In genomic region chr13:33606692-33607091, GRCh38 we compare ENCODE assay signal across 13 cellular contexts.
DNase-seq lines count a peak whose midpoint lies in the region; ATAC-seq and TF ChIP-seq lines count a peak whose summit lies in the region.
"Had no signal": no experiment of that assay in that cellular context is flagged by ENCODE, and none has a peak within 500 bp of the region (broad histone marks: within the 10 kb centered on the region; RNA-seq: fewer than 3 reads in every experiment).

No MANE protein-coding gene starts in this region.

- no peak overlapping the region for H3K18ac ChIP-seq in H9 (ENCODE audit: insufficient read length, low read depth, low read length)

- H3T11ph ChIP-seq in H9 (ENCODE audit: low read length): no peak overlapping the region

- no peak overlapping the region for H3K4me2 ChIP-seq in H9 (ENCODE audit: insufficient read depth, insufficient read length, low read length)

- WGBS in H9 (ENCODE audit: extremely low coverage, insufficient read length, low lambda C conversion rate): no CpG with 5 or more reads among the region's 7 CpGs

- H3K4ac ChIP-seq in H9 (ENCODE audit: low read depth, low read length): no peak overlapping the region

- H3K27me3 Mint-ChIP-seq in H9 (ENCODE audit: low read depth): no peaks in the 10 kb centered on the region
- H3K27me3 Mint-ChIP-seq: activated CD8-positive, alpha-beta memory T cell treated with anti-CD3 and anti-CD28 coated beads, Interleukin-2, amount 10 ng/mL, durations not matched to agents 7 days and 5 days had no signal

- H2BK12ac ChIP-seq in H9 (ENCODE audit: insufficient read length, low read depth, low read length): no peak overlapping the region

- peak; percentile 39 for DNase-seq in H9
- peak; percentile 78 for DNase-seq in SK-MEL-5 (ENCODE audit: low read depth, low spot score)
- no peak for DNase-seq in foreskin keratinocyte
- DNase-seq in putamen (ENCODE audit: low spot score): peak; percentile 65
- DNase-seq in cerebellum (ENCODE audit: low spot score): no peak
- no peak for DNase-seq in A172 (ENCODE audit: low spot score)
- no peak for DNase-seq in kidney glomerular epithelial cell (lab: John Stamatoyannopoulos, UW)
- no peak for DNase-seq in KG1 (lab: John Stamatoyannopoulos, UW)
- DNase-seq: activated CD8-positive, alpha-beta memory T cell treated with anti-CD3 and anti-CD28 coated beads, Interleukin-2, amount 10 ng/mL, durations not matched to agents 7 days and 5 days; NCI-H1048; NCI-H510A treated with DMSO at 0.1 percent for 48 hours had no signal

- no peaks in the 10 kb centered on the region for H3K27me3 ChIP-seq in H9 (ENCODE audit: insufficient read depth, low read length)
- H3K27me3 ChIP-seq in foreskin keratinocyte: no peaks in the 10 kb centered on the region

- no peak overlapping the region for H2BK120ac ChIP-seq in H9 (ENCODE audit: low read depth, low read length, poor library complexity, severe bottlenecking)

- H2BK15ac ChIP-seq in H9 (ENCODE audit: low read depth, low read length): no peak overlapping the region

- H3K4me1 ChIP-seq in H9 (ENCODE audit: insufficient read depth, low read length) (no peaks in the 10 kb centered on the region; the same call in 1 of the 2 replicates), foreskin keratinocyte (no peaks in the 10 kb centered on the region)

- H4K20me1 ChIP-seq in H9 (ENCODE audit: control insufficient read depth, insufficient read depth, insufficient read length): no peaks in the 10 kb centered on the region

- H2BK5ac ChIP-seq in H9 (ENCODE audit: insufficient read length, low read length): no peak overlapping the region

- H3K79me2 ChIP-seq in H9 (ENCODE audit: insufficient read depth, low read length): no peaks in the 10 kb centered on the region

- H2AK5ac ChIP-seq in H9 (ENCODE audit: insufficient read length, low read length): no peak overlapping the region

- no peaks in the 10 kb centered on the region for H3K23me2 ChIP-seq in H9 (ENCODE audit: insufficient read length, low read depth, low read length, poor library complexity, severe bottlenecking)

- no peak for ATAC-seq in foreskin keratinocyte
- ATAC-seq: activated CD8-positive, alpha-beta memory T cell treated with anti-CD3 and anti-CD28 coated beads, Interleukin-2, amount 10 ng/mL, durations not matched to agents 7 days and 5 days; activated naive CD4-positive, alpha-beta T cell treated with anti-CD3 and anti-CD28 coated beads, Interleukin-2, amount 50 U/mL, for 72 hours; left lobe of liver had no signal

- H3K79me1 ChIP-seq in H9 (ENCODE audit: insufficient read depth, low read depth, low read length, poor library complexity, severe bottlenecking): no peaks in the 10 kb centered on the region

- no peak overlapping the region for H3K27ac Mint-ChIP-seq in H9
- H3K27ac Mint-ChIP-seq: activated CD8-positive, alpha-beta memory T cell treated with anti-CD3 and anti-CD28 coated beads, Interleukin-2, amount 10 ng/mL, durations not matched to agents 7 days and 5 days; activated naive CD4-positive, alpha-beta T cell treated with anti-CD3 and anti-CD28 coated beads, Interleukin-2, amount 50 U/mL, for 72 hours had no signal

- no peak overlapping the region for H3K23ac ChIP-seq in H9 (ENCODE audit: insufficient read length, low read depth, low read length)

- no peak overlapping the region for H3K14ac ChIP-seq in H9 (ENCODE audit: insufficient read depth, low read length)

- peaks cover 11 to 16% of the 10 kb centered on the region in 2 experiments for H3K4me1 Mint-ChIP-seq in H9

- H3K9ac ChIP-seq in H9 (ENCODE audit: extremely low read depth, insufficient read length, low read length): no peak overlapping the region

- peaks cover 0 to 14% (median 0%) of the 10 kb centered on the region in 3 experiments; a peak in 2 of 7 replicates for H3K36me3 Mint-ChIP-seq in H9 (ENCODE audit: insufficient read depth in 1 of 3, low read depth in 3 of 3)

- no peak overlapping the region for H3K4me3 Mint-ChIP-seq in H9
- H3K4me3 Mint-ChIP-seq: activated CD8-positive, alpha-beta memory T cell treated with anti-CD3 and anti-CD28 coated beads, Interleukin-2, amount 10 ng/mL, durations not matched to agents 7 days and 5 days had no signal

- H3K9me3 Mint-ChIP-seq in H9: peaks cover 5 to 12% of the 10 kb centered on the region in 2 experiments; a peak in 4 of 5 replicates

- H4K8ac ChIP-seq in H9 (replicated peaks; ENCODE audit: insufficient read length, low read depth, low read length): no peak overlapping the region

- TF ChIP-seq CTCF in H9 (conservative IDR thresholded peaks at IDR 0.05) (peak; percentile 53; the same call in 2 of the 3 replicates), foreskin keratinocyte (conservative IDR thresholded peaks at IDR 0.05) (peak; percentile 31)

- H4K5ac ChIP-seq in H9 (ENCODE audit: insufficient read length, low read depth, low read length): no peak overlapping the region

- H3K27ac ChIP-seq in H9 (ENCODE audit: insufficient read length, low read depth, low read length) (no peak overlapping the region), foreskin keratinocyte (no peak overlapping the region)

- no peak overlapping the region for H2AFZ ChIP-seq in H9 (ENCODE audit: low read length)

- H2BK20ac ChIP-seq in H9 (ENCODE audit: low read depth, low read length, poor library complexity, severe bottlenecking): no peak overlapping the region

- no peaks in the 10 kb centered on the region for H3K9me3 ChIP-seq in H9 (ENCODE audit: control insufficient read depth, low read depth, low read length)

- no peak overlapping the region for H3K56ac ChIP-seq in H9 (ENCODE audit: insufficient read length, low read depth, low read length)

- in situ Hi-C loops in SK-MEL-5 (cut with HindIII; ENCODE audit: low pct_unique_long_range_greater_than_20kb, low sequenced_read_pairs): no loop called here

- no peak overlapping the region for H4K91ac ChIP-seq in H9 (ENCODE audit: insufficient read length, low read depth, low read length)

Comparison
In these comparisons a context has a peak if more than half of its experiments do, and no peak if none do; other contexts are left out.
1. DNase-seq: peak in H9 (single experiment), SK-MEL-5 (single experiment) and putamen (single experiment); none in foreskin keratinocyte (0 of 2), cerebellum (single experiment), A172 (single experiment), kidney glomerular epithelial cell (single experiment) and KG1 (single experiment).